Comparison of ENCODE assay signal across 1 cellular context in genomic region chr20:1187605-1188171, GRCh38.
TF ChIP-seq lines count a peak whose summit lies in the region.

No MANE protein-coding gene starts in this region.

TF ChIP-seq in K562, 482 proteins besides CTCF, POLR2A, EP300 and RAD21 (continued from another document and continues in another):
- peak; percentile 89 for TF ChIP-seq ARID3A (IDR thresholded peaks at IDR 0.05; ENCODE audit: borderline replicate concordance, low read depth, low read length)
- no peak for TF ChIP-seq ADNP (tag; IDR thresholded peaks at IDR 0.05)
- TF ChIP-seq ZNF766 (CRISPR knock-in tag; conservative IDR thresholded peaks at IDR 0.05), result no peak; the same call in 1 of the 2 replicates
- TF ChIP-seq CCAR2 (IDR thresholded peaks at IDR 0.05; ENCODE audit: low read depth, low read length), result no peak
- TF ChIP-seq E2F8 (IDR thresholded peaks at IDR 0.05; ENCODE audit: low read depth, partially characterized antibody), result peak; percentile 50
- TF ChIP-seq GTF2B (IDR thresholded peaks at IDR 0.05; ENCODE audit: extremely low read depth, insufficient read length), result no peak
- TF ChIP-seq ZNF280B (CRISPR knock-in tag; IDR thresholded peaks at IDR 0.05), result no peak
- TF ChIP-seq NCOA1 (IDR thresholded peaks at IDR 0.05; ENCODE audit: low read depth), result no peak
- TF ChIP-seq IRF2 (CRISPR knock-in tag; IDR thresholded peaks at IDR 0.05), result no peak
- no peak for TF ChIP-seq CHD2 (IDR thresholded peaks at IDR 0.05; ENCODE audit: low read depth, low read length)
- no peak for TF ChIP-seq MIER1 (IDR thresholded peaks at IDR 0.05; ENCODE audit: low read depth)
- no peak for TF ChIP-seq TRIM25 (IDR thresholded peaks at IDR 0.05; ENCODE audit: borderline replicate concordance)
- TF ChIP-seq NBN (IDR thresholded peaks at IDR 0.05; ENCODE audit: low read depth), result peak; percentile 91
- peak; percentile 12; the same call in 1 of the 2 replicates for TF ChIP-seq MYC (IDR thresholded peaks at IDR 0.05; ENCODE audit: low read depth, low read length)
- no peak for TF ChIP-seq MYC (CRISPR knock-in tag; IDR thresholded peaks at IDR 0.05; ENCODE audit: borderline replicate concordance, low read depth)
- TF ChIP-seq LCOR (CRISPR knock-in tag; IDR thresholded peaks at IDR 0.05), result no peak
- no peak for TF ChIP-seq ZNF140 (CRISPR knock-in tag; IDR thresholded peaks at IDR 0.05)
- TF ChIP-seq ILK (tag; IDR thresholded peaks at IDR 0.05; ENCODE audit: borderline replicate concordance, low read depth), result no peak
- peak; percentile 79 for TF ChIP-seq PRDM10 (IDR thresholded peaks at IDR 0.05; ENCODE audit: partially characterized antibody)
- TF ChIP-seq PHTF2 (CRISPR knock-in tag; IDR thresholded peaks at IDR 0.05), result no peak
- no peak for TF ChIP-seq WHSC1 (IDR thresholded peaks at IDR 0.05; ENCODE audit: low read length)
- TF ChIP-seq TCFL5 (CRISPR knock-in tag; conservative IDR thresholded peaks at IDR 0.05), result no peak
- TF ChIP-seq ZNF77 (CRISPR knock-in tag; IDR thresholded peaks at IDR 0.05), result no peak
- TF ChIP-seq POLR2H (tag; IDR thresholded peaks at IDR 0.05; ENCODE audit: low read depth), result no peak
- TF ChIP-seq LEF1 (IDR thresholded peaks at IDR 0.05), result peak; percentile 93; the same call in 1 of the 2 replicates
- TF ChIP-seq PTRF (tag; IDR thresholded peaks at IDR 0.05), result no peak
- no peak for TF ChIP-seq ZNF217 (CRISPR knock-in tag; IDR thresholded peaks at IDR 0.05)
- no peak for TF ChIP-seq MAFK (IDR thresholded peaks at IDR 0.05; ENCODE audit: low read length)
- TF ChIP-seq SRSF3 (IDR thresholded peaks at IDR 0.05; ENCODE audit: insufficient read depth, low read length), result no peak
- no peak for TF ChIP-seq BRF1 (IDR thresholded peaks at IDR 0.05; ENCODE audit: borderline replicate concordance, extremely low read depth, insufficient read length)
- TF ChIP-seq PTTG1 (tag; IDR thresholded peaks at IDR 0.05; ENCODE audit: low read depth), result no peak
- no peak for TF ChIP-seq ELK3 (CRISPR knock-in tag; IDR thresholded peaks at IDR 0.05)
- TF ChIP-seq ARID4B (CRISPR knock-in tag; IDR thresholded peaks at IDR 0.05), result no peak
- TF ChIP-seq ATF3 (IDR thresholded peaks at IDR 0.05), result peak; percentile 11; the same call in 1 of the 2 replicates
- TF ChIP-seq ATF3 (CRISPR knock-in tag; conservative IDR thresholded peaks at IDR 0.05), result no peak
- no peak for TF ChIP-seq IFI16 (CRISPR knock-in tag; IDR thresholded peaks at IDR 0.05)
- TF ChIP-seq NFE2L1 (tag; IDR thresholded peaks at IDR 0.05; ENCODE audit: borderline replicate concordance, low read depth), result no peak
- no peak for TF ChIP-seq HINFP (tag; conservative IDR thresholded peaks at IDR 0.05; ENCODE audit: low read depth)
- no peak for TF ChIP-seq ZNF436 (CRISPR knock-in tag; IDR thresholded peaks at IDR 0.05)
- TF ChIP-seq ZNF212 (CRISPR knock-in tag; IDR thresholded peaks at IDR 0.05), result no peak
- no peak for TF ChIP-seq TCF15 (CRISPR knock-in tag; IDR thresholded peaks at IDR 0.05)
- no peak for TF ChIP-seq SLC30A9 (CRISPR knock-in tag; IDR thresholded peaks at IDR 0.05)
- TF ChIP-seq ZNF3 (CRISPR knock-in tag; IDR thresholded peaks at IDR 0.05), result no peak
- no peak for TF ChIP-seq ZFP36 (IDR thresholded peaks at IDR 0.05; ENCODE audit: low read depth, low read length, partially characterized antibody)
